ENCODE assay signal across 8 cellular contexts in genomic region chr17:35257080-35257701, GRCh38. TPM values are rescaled to one million over a fixed set of nuclear protein-coding genes. Genes with fewer than 3 reads are reported as not detected.
A peak's percentile ranks its signal among the peaks of the same experiment; 100 is the strongest.
DNase-seq lines count a peak whose midpoint lies in the region; ATAC-seq and TF ChIP-seq lines count a peak whose summit lies in the region.

No MANE protein-coding gene starts in this region.

- no peak overlapping the region for H4K8ac ChIP-seq in mesenchymal stem cell (ENCODE audit: low read length)

- H3K9me3 ChIP-seq in mesenchymal stem cell (ENCODE audit: control insufficient read depth, low read length) = no peaks in the 10 kb centered on the region

- no peaks in the 10 kb centered on the region for H3K9me3 Mint-ChIP-seq in chondrocyte (ENCODE audit: low read depth)

- H3K4me3 ChIP-seq in mesenchymal stem cell (ENCODE audit: insufficient read depth in 1 of 2, low read depth in 1 of 2, low read length in 2 of 2) = no peak overlapping the region

- H3K27me3 Mint-ChIP-seq in chondrocyte (ENCODE audit: low read depth) = no peaks in the 10 kb centered on the region

- WGBS in mesenchymal stem cell = 50% methylated on average over 4 of the region's 5 CpGs

- H3K4me2 ChIP-seq in mesenchymal stem cell (ENCODE audit: low read length, poor library complexity, severe bottlenecking) = no peak overlapping the region

- H3K4me1 Mint-ChIP-seq in chondrocyte (ENCODE audit: low read depth) = peaks cover 42% of the 10 kb centered on the region

- H3K36me3 Mint-ChIP-seq in chondrocyte (ENCODE audit: low read depth) = peaks cover 18% of the 10 kb centered on the region

- ATAC-seq in GM21576 (IDR thresholded peaks at IDR 0.05; ENCODE audit: unreplicated experiment) (no peak), HG03439 (IDR thresholded peaks at IDR 0.05; ENCODE audit: unreplicated experiment) (no peak)

- H3K79me1 ChIP-seq in mesenchymal stem cell (replicated peaks; ENCODE audit: low read length, poor library complexity, severe bottlenecking) = no peaks in the 10 kb centered on the region

- peaks cover 0 to 66% of the 10 kb centered on the region in 2 experiments for H3K36me3 ChIP-seq in mesenchymal stem cell (ENCODE audit: control insufficient read depth in 1 of 2, insufficient read depth in 2 of 2, low read depth in 1 of 2, low read length in 2 of 2)

- H2AK5ac ChIP-seq in mesenchymal stem cell (ENCODE audit: low read length, severe bottlenecking) = no peak overlapping the region

- H4K91ac ChIP-seq in mesenchymal stem cell (ENCODE audit: low read length) = no peak overlapping the region

- no peak overlapping the region for H2BK15ac ChIP-seq in mesenchymal stem cell (ENCODE audit: low read depth, poor library complexity, severe bottlenecking)

- H2AFZ ChIP-seq in mesenchymal stem cell (ENCODE audit: low read depth, low read length) = no peak overlapping the region

- DNase-seq in COR-L47 (lab: John Stamatoyannopoulos, UW) (peak; percentile 75), NCI-H128 (lab: John Stamatoyannopoulos, UW; ENCODE audit: unreplicated experiment) (peak; percentile 39), amniotic epithelial cell (ENCODE audit: low read depth) (peak; percentile 60), mesenchymal stem cell (no peak), chondrocyte (ENCODE audit: low spot score) (no peak)
- no peak for DNase-seq in stimulated activated CD4-positive, alpha-beta T cell treated with anti-CD3 and anti-CD28 coated beads, Interleukin-2, amount 100 ng/mL, for 24 hours

- H3K27ac ChIP-seq in mesenchymal stem cell (ENCODE audit: low read length, poor library complexity, severe bottlenecking) = no peak overlapping the region

- peak overlapping the region; percentile 24 for H3K9ac ChIP-seq in mesenchymal stem cell (ENCODE audit: low read length)

- H3K4ac ChIP-seq in mesenchymal stem cell (ENCODE audit: low read depth in 1 of 2, low read length in 2 of 2) = no peak overlapping the region

- no peak overlapping the region for H3K23ac ChIP-seq in mesenchymal stem cell (ENCODE audit: low read length in 2 of 2)

- H2BK12ac ChIP-seq in mesenchymal stem cell (ENCODE audit: low read length in 2 of 2) = no peak overlapping the region

- no peak overlapping the region for H3K14ac ChIP-seq in mesenchymal stem cell (ENCODE audit: low read length in 2 of 2)

- H3K27me3 ChIP-seq in mesenchymal stem cell (ENCODE audit: control insufficient read depth in 1 of 2, insufficient read depth in 1 of 2, low read length in 2 of 2) = peaks cover 0 to 5% of the 10 kb centered on the region in 2 experiments

- TF ChIP-seq CTCF in chondrocyte (IDR thresholded peaks at IDR 0.05) = no peak

- no peak overlapping the region for H3K4me3 Mint-ChIP-seq in chondrocyte (ENCODE audit: unreplicated experiment)

- H3K4me1 ChIP-seq in mesenchymal stem cell (ENCODE audit: control insufficient read depth, insufficient read depth, low read depth, low read length) = peaks cover 3% of the 10 kb centered on the region

- H3K18ac ChIP-seq in mesenchymal stem cell (ENCODE audit: low read depth in 1 of 2, low read length in 2 of 2) = no peak overlapping the region

- H2BK5ac ChIP-seq in mesenchymal stem cell (ENCODE audit: low read depth, low read length, poor library complexity, severe bottlenecking) = no peak overlapping the region

- no peak overlapping the region for H2BK120ac ChIP-seq in mesenchymal stem cell (ENCODE audit: low read depth, low read length)

- H3K27ac Mint-ChIP-seq in chondrocyte (ENCODE audit: unreplicated experiment) = no peak overlapping the region

RNA-seq across cellular contexts. Expression of gene SLFN5, which starts 14.3 kb away (rescaled TPM):
- polyA plus RNA-seq in mesenchymal stem cell (2013, experiment 1 of 2) = 11.9 TPM
- 11.0 TPM for polyA plus RNA-seq in mesenchymal stem cell (2013, experiment 2 of 2)
- total RNA-seq in chondrocyte = 36.2 to 90.5 TPM (median 89.4 TPM) in 3 replicates

Comparison
In these comparisons a context has a peak if more than half of its experiments do, and no peak if none do; other contexts are left out.
1. DNase-seq: peak in COR-L47 (single experiment), NCI-H128 (single experiment) and amniotic epithelial cell (single experiment); none in mesenchymal stem cell (single experiment), chondrocyte (single experiment) and stimulated activated CD4-positive, alpha-beta T cell treated with anti-CD3 and anti-CD28 coated beads, Interleukin-2, amount 100 ng/mL, for 24 hours (0 of 2).